In the genomic region with DNA sequence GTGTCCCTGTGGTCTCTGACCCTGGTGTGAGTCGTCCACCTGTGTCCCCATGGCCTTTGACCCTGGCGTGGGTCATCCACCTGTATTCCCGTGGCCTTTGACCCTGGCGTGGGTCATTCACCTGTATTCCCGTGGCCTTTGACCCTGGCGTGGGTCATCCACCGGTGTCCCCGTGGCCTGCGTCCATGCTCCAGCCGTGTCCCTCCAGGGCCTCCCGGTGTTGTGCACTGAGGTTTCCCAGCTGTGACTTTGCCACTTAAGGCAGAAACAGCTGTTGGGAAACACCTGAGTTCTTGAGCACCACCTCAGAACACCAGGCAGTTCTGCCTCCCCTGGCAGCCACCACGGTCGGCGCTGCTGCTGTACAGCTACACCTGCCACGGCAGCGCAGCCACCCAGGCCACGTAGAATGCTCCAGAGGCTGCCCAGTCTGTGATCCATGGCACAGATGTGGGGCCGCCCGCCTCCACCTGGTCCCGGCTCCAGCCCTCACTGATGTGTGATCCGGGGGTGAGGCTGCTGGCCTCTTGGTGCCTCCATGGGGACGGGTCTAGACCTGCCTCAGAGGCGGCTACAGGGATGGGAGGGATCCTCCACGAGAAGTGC, we compare ENCODE assay signal across 1 cellular context.
TF ChIP-seq lines count a peak whose summit lies in the region.

No MANE protein-coding gene starts in this region.

TF ChIP-seq in HEK293, 187 proteins besides CTCF, POLR2A, EP300 and RAD21 (continued from another document):
- TF ChIP-seq HIC1 (tag by site-specific recombination; IDR thresholded peaks at IDR 0.05) (no peak), BCL11B (tag by site-specific recombination; IDR thresholded peaks at IDR 0.05; ENCODE audit: low read depth) (peak; percentile 79), BCL11A (tag by site-specific recombination; IDR thresholded peaks at IDR 0.05; ENCODE audit: low read depth) (peak; percentile 30; the same call in 1 of the 2 replicates), SP2 (tag by site-specific recombination; IDR thresholded peaks at IDR 0.05) (peak; percentile 22), ZBTB7A (tag by site-specific recombination; IDR thresholded peaks at IDR 0.05; ENCODE audit: low read depth) (no peak)
- TF ChIP-seq, protein P1, sequence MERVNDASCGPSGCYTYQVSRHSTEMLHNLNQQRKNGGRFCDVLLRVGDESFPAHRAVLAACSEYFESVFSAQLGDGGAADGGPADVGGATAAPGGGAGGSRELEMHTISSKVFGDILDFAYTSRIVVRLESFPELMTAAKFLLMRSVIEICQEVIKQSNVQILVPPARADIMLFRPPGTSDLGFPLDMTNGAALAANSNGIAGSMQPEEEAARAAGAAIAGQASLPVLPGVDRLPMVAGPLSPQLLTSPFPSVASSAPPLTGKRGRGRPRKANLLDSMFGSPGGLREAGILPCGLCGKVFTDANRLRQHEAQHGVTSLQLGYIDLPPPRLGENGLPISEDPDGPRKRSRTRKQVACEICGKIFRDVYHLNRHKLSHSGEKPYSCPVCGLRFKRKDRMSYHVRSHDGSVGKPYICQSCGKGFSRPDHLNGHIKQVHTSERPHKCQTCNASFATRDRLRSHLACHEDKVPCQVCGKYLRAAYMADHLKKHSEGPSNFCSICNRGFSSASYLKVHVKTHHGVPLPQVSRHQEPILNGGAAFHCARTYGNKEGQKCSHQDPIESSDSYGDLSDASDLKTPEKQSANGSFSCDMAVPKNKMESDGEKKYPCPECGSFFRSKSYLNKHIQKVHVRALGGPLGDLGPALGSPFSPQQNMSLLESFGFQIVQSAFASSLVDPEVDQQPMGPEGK (tag by site-specific recombination; IDR thresholded peaks at IDR 0.05) = no peak
TF ChIP-seq in HEK293: peak in this region for 4.
